ENCODE assay signal across 1 cellular context in the genomic region with DNA sequence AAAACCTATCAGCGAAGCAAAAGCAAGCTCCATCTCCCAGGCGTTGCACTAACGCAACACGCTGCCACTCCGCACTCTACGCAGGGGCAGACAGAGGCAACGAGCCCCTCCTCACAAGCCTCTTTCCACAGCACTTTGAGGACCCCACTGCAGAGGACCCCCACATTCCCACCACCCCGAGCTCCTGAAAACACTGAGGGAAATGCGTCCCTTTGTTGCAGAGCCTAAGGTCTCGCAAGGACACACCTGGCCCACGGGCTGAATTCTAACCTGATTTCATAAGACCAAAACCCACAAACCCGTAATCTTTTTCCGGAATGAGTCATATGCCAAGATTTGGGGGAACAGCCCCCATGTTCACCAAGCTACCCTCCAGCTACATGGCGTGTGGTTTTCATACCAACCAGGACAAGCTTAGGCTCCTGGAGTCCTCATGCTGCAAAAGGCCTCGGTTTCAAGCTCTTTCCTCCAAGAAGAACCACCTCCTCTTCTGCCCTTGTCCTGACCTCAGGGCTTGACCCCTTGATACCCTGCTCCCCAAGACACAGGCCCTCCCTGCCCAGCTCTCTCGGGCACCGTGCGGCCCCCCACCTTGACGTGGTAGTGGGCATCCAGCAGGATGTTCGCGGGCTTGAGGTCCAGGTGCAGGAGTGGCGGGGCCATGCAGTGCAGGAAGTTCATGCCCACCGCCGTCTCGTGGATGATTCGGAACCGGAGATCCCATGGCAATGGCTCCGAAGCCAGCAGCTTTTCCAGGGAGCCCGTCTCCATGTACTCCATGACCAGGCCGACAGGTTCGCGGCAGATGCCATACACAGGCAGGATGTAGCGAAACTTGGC.
TF ChIP-seq lines count a peak whose summit lies in the region.

No MANE protein-coding gene starts in this region.

TF ChIP-seq in H1, 55 proteins besides CTCF, POLR2A, EP300 and RAD21:
- TF ChIP-seq TEAD4 (IDR thresholded peaks at IDR 0.05; ENCODE audit: low read depth, low read length), result no peak
- no peak for TF ChIP-seq SIX5 (IDR thresholded peaks at IDR 0.05; ENCODE audit: low read depth, low read length)
- TF ChIP-seq USF2 (IDR thresholded peaks at IDR 0.05; ENCODE audit: low read length), result no peak
- no peak for TF ChIP-seq CBX5 (IDR thresholded peaks at IDR 0.05; ENCODE audit: low read depth, low read length)
